ENCODE assay signal across 9 cellular contexts in the genomic region with DNA sequence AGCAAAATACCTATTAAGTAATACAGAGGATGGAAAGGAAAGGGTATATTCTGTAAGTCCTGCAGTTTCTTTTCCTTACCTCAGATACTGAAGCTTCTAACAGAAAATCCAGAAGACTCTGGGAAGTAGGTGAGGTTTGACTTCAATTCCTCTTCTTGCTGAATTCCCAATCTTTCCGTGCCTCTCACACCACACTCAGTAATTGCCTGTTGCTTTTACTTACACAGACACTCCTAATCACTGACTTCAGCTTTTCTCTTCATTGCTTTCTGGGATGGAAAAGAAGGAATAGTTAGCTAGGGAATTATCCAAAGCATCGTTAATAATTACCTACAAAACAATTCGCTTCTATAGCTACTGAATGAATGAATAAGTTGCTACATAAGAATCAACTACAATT.
A peak's percentile ranks its signal among the peaks of the same experiment; 100 is the strongest.
DNase-seq lines count a peak whose midpoint lies in the region; ATAC-seq and TF ChIP-seq lines count a peak whose summit lies in the region.
"Had no signal": no experiment of that assay in that cellular context is flagged by ENCODE, and none has a peak within 500 bp of the region (broad histone marks: within the 10 kb centered on the region; RNA-seq: fewer than 3 reads in every experiment).

No MANE protein-coding gene starts in this region.

- H3K36me3 ChIP-seq in cardiac muscle cell: no peaks in the 10 kb centered on the region
- H3K36me3 ChIP-seq in neural cell (ENCODE audit: insufficient read depth, low read length): no peaks in the 10 kb centered on the region

- no peaks in the 10 kb centered on the region for H3K9me2 ChIP-seq in neural cell (ENCODE audit: insufficient read depth, low read length)

- H3K9me3 ChIP-seq in cardiac muscle cell (ENCODE audit: low read depth) (no peaks in the 10 kb centered on the region), neural cell (ENCODE audit: low read length) (no peaks in the 10 kb centered on the region)

- intact Hi-C loops in cardiac septum (cut with DNase I) (loop anchor here (2.0 to 10.0 kb wide), 4 partner anchors 37 to 613 kb away; no protein-coding TSS in a partner anchor), dorsolateral prefrontal cortex (cut with DNase I) (loop anchor here in 1 of 2 donors (10.0 kb wide), 1 partner anchor 615 kb away; no protein-coding TSS in a partner anchor)

- H3K27me3 Mint-ChIP-seq in activated CD8-positive, alpha-beta memory T cell treated with anti-CD3 and anti-CD28 coated beads, Interleukin-2, amount 10 ng/mL, durations not matched to agents 7 days and 5 days: peaks cover 37% of the 10 kb centered on the region
- H3K27me3 Mint-ChIP-seq in T-cell: peaks cover 35 to 45% of the 10 kb centered on the region in 2 donors

- H3K9me3 Mint-ChIP-seq in activated CD8-positive, alpha-beta memory T cell treated with anti-CD3 and anti-CD28 coated beads, Interleukin-2, amount 10 ng/mL, durations not matched to agents 7 days and 5 days (ENCODE audit: low read depth): no peaks in the 10 kb centered on the region
- no peaks in the 10 kb centered on the region for H3K9me3 Mint-ChIP-seq in T-cell
- H3K9me3 Mint-ChIP-seq: activated T-helper 1 cell treated with anti-CD3 and anti-CD28 coated beads, Interleukin-12 subunit alpha, Interleukin-12 subunit beta, Interleukin-2, Interleukin-4 antibody, amounts not matched to agents 30 ng/mL and 10 ng/mL and 1 ng/mL, durations not matched to agents 14 hours and 24 hours and 36 hours had no signal

- H3K4me3 ChIP-seq in cardiac muscle cell (peak overlapping the region; percentile 19), dorsolateral prefrontal cortex (peak overlapping the region in 50 of 59 donors; percentile 4 to 66 (median 40)), neural cell (ENCODE audit: low read length) (peak overlapping the region; percentile 51)

- H3K36me3 Mint-ChIP-seq in activated CD8-positive, alpha-beta memory T cell treated with anti-CD3 and anti-CD28 coated beads, Interleukin-2, amount 10 ng/mL, durations not matched to agents 7 days and 5 days: no peaks in the 10 kb centered on the region
- no peaks in the 10 kb centered on the region for H3K36me3 Mint-ChIP-seq in T-cell

- ATAC-seq in activated CD8-positive, alpha-beta memory T cell treated with anti-CD3 and anti-CD28 coated beads, Interleukin-2, amount 10 ng/mL, durations not matched to agents 7 days and 5 days: no peak
- ATAC-seq in T-cell (replicated peaks in 1 of 4): no peak

- TF ChIP-seq EP300 in neural cell (conservative IDR thresholded peaks at IDR 0.05; ENCODE audit: poor library complexity, severe bottlenecking): no peak

- no peaks in the 10 kb centered on the region for H3K79me2 ChIP-seq in neural cell (replicated peaks; ENCODE audit: insufficient read depth, low read length)

- peak in 1 of 2 donors; percentile 5 for DNase-seq in cardiac muscle cell (ENCODE audit: low read depth in 1 of 2, low spot score in 1 of 2)
- no peak for DNase-seq in cardiac septum (ENCODE audit: low spot score)
- DNase-seq in dorsolateral prefrontal cortex: no peak
- DNase-seq in activated CD8-positive, alpha-beta memory T cell treated with anti-CD3 and anti-CD28 coated beads, Interleukin-2, amount 10 ng/mL, durations not matched to agents 7 days and 5 days: no peak
- DNase-seq in NCI-H510A treated with DMSO at 0.1 percent for 48 hours (lab: John Stamatoyannopoulos, UW): no peak
- no peak for DNase-seq in NCI-H187 (lab: John Stamatoyannopoulos, UW)
- no peak for DNase-seq in T-cell

- CTCF ChIA-PET in activated CD8-positive, alpha-beta memory T cell treated with anti-CD3 and anti-CD28 coated beads, Interleukin-2, amount 10 ng/mL, durations not matched to agents 7 days and 5 days (lab: Charles Lee): interaction anchor here (1.1 to 1.4 kb wide), 2 partner anchors 12 to 84 kb away, joined by 3 to 4 read pairs; no protein-coding TSS in a partner anchor
- CTCF ChIA-PET in T-cell (lab: Charles Lee): interaction anchor here in 1 of 2 donors (1.1 kb wide), 1 partner anchor 11 kb away, joined by 3 read pairs; no protein-coding TSS in a partner anchor

- peaks cover 2% of the 10 kb centered on the region for H3K4me1 Mint-ChIP-seq in activated CD8-positive, alpha-beta memory T cell treated with anti-CD3 and anti-CD28 coated beads, Interleukin-2, amount 10 ng/mL, durations not matched to agents 7 days and 5 days
- peaks cover 5 to 6% (median 5%) of the 10 kb centered on the region in 3 donors for H3K4me1 Mint-ChIP-seq in T-cell

- H3K9ac ChIP-seq in neural cell (ENCODE audit: low read length): no peak overlapping the region

- no peaks in the 10 kb centered on the region for H3F3A ChIP-seq in neural cell (ENCODE audit: insufficient read depth, low read length, poor library complexity, severe bottlenecking)

- H3K27me3 ChIP-seq in cardiac muscle cell (no peaks in the 10 kb centered on the region), dorsolateral prefrontal cortex (peaks cover 0 to 62% (median 18%) of the 10 kb centered on the region in 45 donors), neural cell (ENCODE audit: insufficient read depth, low read depth, low read length) (no peaks in the 10 kb centered on the region)

- H4K20me1 ChIP-seq in neural cell (ENCODE audit: insufficient read depth): no peaks in the 10 kb centered on the region

- H3K4me2 ChIP-seq in neural cell (ENCODE audit: low read length): peak overlapping the region; percentile 15

- H3K4me3 Mint-ChIP-seq in activated CD8-positive, alpha-beta memory T cell treated with anti-CD3 and anti-CD28 coated beads, Interleukin-2, amount 10 ng/mL, durations not matched to agents 7 days and 5 days: no peak overlapping the region
- no peak overlapping the region for H3K4me3 Mint-ChIP-seq in T-cell
- H3K4me3 Mint-ChIP-seq: activated T-helper 1 cell treated with anti-CD3 and anti-CD28 coated beads, Interleukin-12 subunit alpha, Interleukin-12 subunit beta, Interleukin-2, Interleukin-4 antibody, amounts not matched to agents 30 ng/mL and 10 ng/mL and 1 ng/mL, durations not matched to agents 14 hours and 24 hours and 36 hours had no signal

- peak overlapping the region; percentile 7 for H2AFZ ChIP-seq in neural cell (ENCODE audit: low read depth, low read length)

- TF ChIP-seq CTCF in cardiac muscle cell (IDR thresholded peaks at IDR 0.05; ENCODE audit: low read depth, low read length) (no peak), dorsolateral prefrontal cortex (IDR thresholded peaks at IDR 0.05 in 54 of 56, conservative IDR thresholded peaks at IDR 0.05 in 2 of 56; ENCODE audit: low read depth in 1 of 56, partially characterized antibody in 56 of 56) (no peak), neural cell (IDR thresholded peaks at IDR 0.05; ENCODE audit: poor library complexity, severe bottlenecking) (no peak)

- TF ChIP-seq RAD21 in neural cell (conservative IDR thresholded peaks at IDR 0.05): no peak

- POLR2A ChIA-PET in T-cell (lab: Charles Lee): no interaction called here

- H3K27ac ChIP-seq in cardiac muscle cell (no peak overlapping the region), dorsolateral prefrontal cortex (no peak overlapping the region), neural cell (ENCODE audit: low read length) (no peak overlapping the region)

- peaks cover 13% of the 10 kb centered on the region for H3K4me1 ChIP-seq in cardiac muscle cell (ENCODE audit: low read depth)

- no peak overlapping the region for H3K27ac Mint-ChIP-seq in activated CD8-positive, alpha-beta memory T cell treated with anti-CD3 and anti-CD28 coated beads, Interleukin-2, amount 10 ng/mL, durations not matched to agents 7 days and 5 days
- no peak overlapping the region for H3K27ac Mint-ChIP-seq in T-cell
- H3K27ac Mint-ChIP-seq: activated T-helper 1 cell treated with anti-CD3 and anti-CD28 coated beads, Interleukin-12 subunit alpha, Interleukin-12 subunit beta, Interleukin-2, Interleukin-4 antibody, amounts not matched to agents 30 ng/mL and 10 ng/mL and 1 ng/mL, durations not matched to agents 14 hours and 24 hours and 36 hours had no signal

TF ChIP-seq in neural cell, 6 proteins besides CTCF, POLR2A, EP300 and RAD21:
- TF ChIP-seq SMC3 (conservative IDR thresholded peaks at IDR 0.05; ENCODE audit: poor library complexity) (no peak), POLR2AphosphoS5 (IDR thresholded peaks at IDR 0.05) (no peak), MXI1 (conservative IDR thresholded peaks at IDR 0.05; ENCODE audit: poor library complexity, severe bottlenecking) (no peak), EZH2 (IDR thresholded peaks at IDR 0.05; ENCODE audit: borderline replicate concordance, insufficient read depth, low read length, poor library complexity, severe bottlenecking) (no peak), TAF1 (IDR thresholded peaks at IDR 0.05; ENCODE audit: low read depth) (no peak)
- TF ChIP-seq, protein P1, sequence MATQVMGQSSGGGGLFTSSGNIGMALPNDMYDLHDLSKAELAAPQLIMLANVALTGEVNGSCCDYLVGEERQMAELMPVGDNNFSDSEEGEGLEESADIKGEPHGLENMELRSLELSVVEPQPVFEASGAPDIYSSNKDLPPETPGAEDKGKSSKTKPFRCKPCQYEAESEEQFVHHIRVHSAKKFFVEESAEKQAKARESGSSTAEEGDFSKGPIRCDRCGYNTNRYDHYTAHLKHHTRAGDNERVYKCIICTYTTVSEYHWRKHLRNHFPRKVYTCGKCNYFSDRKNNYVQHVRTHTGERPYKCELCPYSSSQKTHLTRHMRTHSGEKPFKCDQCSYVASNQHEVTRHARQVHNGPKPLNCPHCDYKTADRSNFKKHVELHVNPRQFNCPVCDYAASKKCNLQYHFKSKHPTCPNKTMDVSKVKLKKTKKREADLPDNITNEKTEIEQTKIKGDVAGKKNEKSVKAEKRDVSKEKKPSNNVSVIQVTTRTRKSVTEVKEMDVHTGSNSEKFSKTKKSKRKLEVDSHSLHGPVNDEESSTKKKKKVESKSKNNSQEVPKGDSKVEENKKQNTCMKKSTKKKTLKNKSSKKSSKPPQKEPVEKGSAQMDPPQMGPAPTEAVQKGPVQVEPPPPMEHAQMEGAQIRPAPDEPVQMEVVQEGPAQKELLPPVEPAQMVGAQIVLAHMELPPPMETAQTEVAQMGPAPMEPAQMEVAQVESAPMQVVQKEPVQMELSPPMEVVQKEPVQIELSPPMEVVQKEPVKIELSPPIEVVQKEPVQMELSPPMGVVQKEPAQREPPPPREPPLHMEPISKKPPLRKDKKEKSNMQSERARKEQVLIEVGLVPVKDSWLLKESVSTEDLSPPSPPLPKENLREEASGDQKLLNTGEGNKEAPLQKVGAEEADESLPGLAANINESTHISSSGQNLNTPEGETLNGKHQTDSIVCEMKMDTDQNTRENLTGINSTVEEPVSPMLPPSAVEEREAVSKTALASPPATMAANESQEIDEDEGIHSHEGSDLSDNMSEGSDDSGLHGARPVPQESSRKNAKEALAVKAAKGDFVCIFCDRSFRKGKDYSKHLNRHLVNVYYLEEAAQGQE (IDR thresholded peaks at IDR 0.05; ENCODE audit: borderline replicate concordance): no peak
